Comparison of ENCODE assay signal across 8 cellular contexts in the genomic region with DNA sequence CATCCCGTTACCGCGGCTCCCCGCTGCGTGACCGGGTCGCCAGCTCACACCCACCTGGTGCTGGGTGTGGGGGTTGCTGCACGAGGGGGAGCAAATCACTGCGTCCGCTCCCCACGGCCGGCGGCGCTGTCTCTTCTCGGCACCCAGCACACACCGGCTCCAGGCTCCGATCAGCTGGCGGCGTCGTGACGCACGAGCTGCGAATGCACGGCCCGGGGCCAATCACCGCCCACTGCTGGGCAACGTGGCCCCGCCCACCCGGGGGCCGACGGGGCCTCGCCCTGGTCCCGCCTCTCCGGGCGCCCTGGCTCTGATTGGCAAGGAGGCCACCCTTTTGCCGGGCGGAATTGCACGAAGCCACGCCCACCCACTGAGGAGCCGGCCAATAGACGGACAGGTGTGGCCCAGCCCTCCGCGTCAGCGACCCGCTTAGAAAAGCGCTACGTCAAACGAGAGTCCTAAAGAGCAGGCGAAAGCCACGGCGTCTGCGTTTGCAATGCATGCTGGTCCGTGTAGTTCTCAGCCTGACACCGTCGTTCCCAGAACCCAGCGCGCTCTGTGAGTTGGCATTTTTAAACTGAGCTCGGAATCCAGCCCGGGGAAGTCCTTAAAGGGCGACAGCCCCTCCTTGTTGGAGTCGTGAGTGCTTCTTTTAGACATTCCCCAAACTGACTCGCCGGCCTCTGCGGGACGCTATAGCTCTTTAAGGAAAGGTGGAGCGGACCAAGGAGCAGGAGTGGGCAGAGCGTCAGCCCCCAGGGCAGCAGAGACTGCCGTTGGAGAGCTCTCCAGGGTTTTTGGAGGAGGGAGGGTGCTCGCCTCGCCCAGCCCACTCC. TPM values are rescaled to one million over a fixed set of nuclear protein-coding genes. Genes with fewer than 3 reads are reported as not detected.
DNase-seq lines count a peak whose midpoint lies in the region; ATAC-seq lines count a peak whose summit lies in the region.

No MANE protein-coding gene starts in this region.

- peak overlapping the region; percentile 95 for H3K4me2 ChIP-seq in BLaER1

- H3K9ac ChIP-seq in BLaER1, result peak overlapping the region; percentile 87

- peak overlapping the region; percentile 72 for H3K4me3 ChIP-seq in BLaER1

- peaks cover 35% of the 10 kb centered on the region for H4K20me1 ChIP-seq in BLaER1

- H3K4me1 ChIP-seq in BLaER1, result peaks cover 47% of the 10 kb centered on the region

- DNase-seq in NCI-H526 treated with DMSO at 0.1 percent for 48 hours (lab: John Stamatoyannopoulos, UW), result peak; percentile 97
- peak; percentile 100 for DNase-seq in activated CD4-positive, alpha-beta T cell treated with anti-CD3 and anti-CD28 coated beads, Interleukin-2, amount 50 U/mL, for 1 hour
- peak; percentile 100 for DNase-seq in dedifferentiated amniotic fluid mesenchymal stem cell (ENCODE audit: extremely low spot score)
- DNase-seq in left lobe of liver (ENCODE audit: low spot score), result peak; percentile 100
- peak; percentile 100 for DNase-seq in stimulated activated CD4-positive, alpha-beta T cell treated with anti-CD3 and anti-CD28 coated beads, Interleukin-2, amount 100 ng/mL, for 4 hours (ENCODE audit: low read depth)

- peaks cover 44% of the 10 kb centered on the region for H3K27me3 ChIP-seq in BLaER1

- H3K27ac ChIP-seq in BLaER1, result peak overlapping the region; percentile 93

- ATAC-seq in GM19324 (IDR thresholded peaks at IDR 0.05; ENCODE audit: low FRiP score, unreplicated experiment) (peak; percentile 87), HG03469 (IDR thresholded peaks at IDR 0.05; ENCODE audit: unreplicated experiment) (peak; percentile 57), left lobe of liver (peak; percentile 67)

- no peaks in the 10 kb centered on the region for H3K9me3 ChIP-seq in BLaER1

- H3K36me3 ChIP-seq in BLaER1, result no peaks in the 10 kb centered on the region

RNA-seq across cellular contexts. Expression of a gene that starts 6.1 kb away (rescaled TPM):
- 4.2 TPM for total RNA-seq in left lobe of liver

RNA-seq across cellular contexts. Expression of a gene that starts 8.2 kb away (rescaled TPM):
- 27.0 TPM for total RNA-seq in left lobe of liver

RNA-seq across cellular contexts. Expression of a gene that starts 26.4 kb away (rescaled TPM):
- 1,138 TPM for total RNA-seq in left lobe of liver

RNA-seq across cellular contexts. Expression of a gene that starts 31.6 kb away (rescaled TPM):
- total RNA-seq in left lobe of liver, result 97.8 TPM

RNA-seq across cellular contexts. Expression of a gene that starts 45.6 kb away (rescaled TPM):
- 1,041 TPM for total RNA-seq in left lobe of liver

Comparison
In these comparisons a context has a peak if more than half of its experiments do, and no peak if none do; other contexts are left out.
1. Peak in every context shown above with its lines: DNase-seq, ATAC-seq, H3K4me3 ChIP-seq and H3K27ac ChIP-seq.